In genomic region chrX:96835660-96836289, GRCh38 we compare ENCODE assay signal across 12 cellular contexts. TPM values are rescaled to one million over a fixed set of nuclear protein-coding genes. Genes with fewer than 3 reads are reported as not detected.
DNase-seq lines count a peak whose midpoint lies in the region; ATAC-seq and TF ChIP-seq lines count a peak whose summit lies in the region.
"Had no signal": no experiment of that assay in that cellular context is flagged by ENCODE, and none has a peak within 500 bp of the region (broad histone marks: within the 10 kb centered on the region; RNA-seq: fewer than 3 reads in every experiment).

No MANE protein-coding gene starts in this region.

- H3K27ac ChIP-seq in OCI-LY1 (ENCODE audit: low read depth, low read length, poor library complexity, severe bottlenecking) (peak overlapping the region; percentile 96), GM23248 (no peak overlapping the region), brain microvascular endothelial cell (no peak overlapping the region)

- no peaks in the 10 kb centered on the region for H4K20me1 ChIP-seq in OCI-LY1 (ENCODE audit: insufficient read depth, low read length)
- H4K20me1 ChIP-seq in GM23248 (ENCODE audit: insufficient read depth): no peaks in the 10 kb centered on the region

- H3K36me3 ChIP-seq in OCI-LY1 (ENCODE audit: insufficient read depth, low read length): no peaks in the 10 kb centered on the region
- H3K36me3 ChIP-seq in GM23248 (ENCODE audit: low read depth): no peaks in the 10 kb centered on the region
- H3K36me3 ChIP-seq in brain microvascular endothelial cell (replicated peaks): no peaks in the 10 kb centered on the region

- ATAC-seq in GM18858 (IDR thresholded peaks at IDR 0.05; ENCODE audit: unreplicated experiment) (peak; percentile 83), GM21515 (IDR thresholded peaks at IDR 0.05; ENCODE audit: unreplicated experiment) (peak; percentile 84), HG03045 (IDR thresholded peaks at IDR 0.05; ENCODE audit: unreplicated experiment) (peak; percentile 81)

- H3K4me1 ChIP-seq in OCI-LY1 (ENCODE audit: insufficient read depth, low read length, severe bottlenecking) (peaks cover 54% of the 10 kb centered on the region), GM23248 (ENCODE audit: insufficient read depth) (no peaks in the 10 kb centered on the region)

- in situ Hi-C loops in GM23248 (cut with MboI) (no loop called here), brain microvascular endothelial cell (cut with HindIII; ENCODE audit: low pct_ligation_motif_present, low sequenced_read_pairs) (no loop called here)

- H3K9me3 ChIP-seq in OCI-LY1 (ENCODE audit: low read length): no peaks in the 10 kb centered on the region
- no peaks in the 10 kb centered on the region for H3K9me3 ChIP-seq in GM23248 (ENCODE audit: low read depth)

- H3K4me3 ChIP-seq in OCI-LY1 (ENCODE audit: low read depth, low read length, poor library complexity, severe bottlenecking) (peak overlapping the region; percentile 13), GM23248 (no peak overlapping the region), brain microvascular endothelial cell (ENCODE audit: low read depth, low read length) (no peak overlapping the region)

- H3K9ac ChIP-seq in OCI-LY1 (ENCODE audit: low read length): peak overlapping the region; percentile 25; the same call in 1 of the 2 replicates
- no peak overlapping the region for H3K9ac ChIP-seq in GM23248

- WGBS in GM23248 (ENCODE audit: low coverage in 1 of 2, low lambda C conversion rate in 2 of 2, missing lambda C conversion rate in 2 of 2), 2 experiments: 95 to 99% methylated on average over 5 of the region's 5 CpGs

- DNase-seq in GM23248 (no peak), brain microvascular endothelial cell (no peak), AG08395 (ENCODE audit: low spot score) (no peak), GM10266 (ENCODE audit: extremely low spot score) (no peak)
- DNase-seq: erythroblast, NCI-H1930 had no signal

- H3K4me2 ChIP-seq in OCI-LY1 (ENCODE audit: low read length): peak overlapping the region; percentile 37
- H3K4me2 ChIP-seq in GM23248 (ENCODE audit: unreplicated experiment): no peak overlapping the region

- H3K9me2 ChIP-seq in OCI-LY1 (ENCODE audit: low read depth, low read length) (no peaks in the 10 kb centered on the region), GM23248 (ENCODE audit: insufficient read depth) (no peaks in the 10 kb centered on the region)

- TF ChIP-seq CTCF in OCI-LY1 (IDR thresholded peaks at IDR 0.05; ENCODE audit: low read length) (no peak), brain microvascular endothelial cell (IDR thresholded peaks at IDR 0.05; ENCODE audit: low read depth, low read length, missing control alignments) (no peak), GM10266 (IDR thresholded peaks at IDR 0.05; ENCODE audit: control insufficient read depth, insufficient read depth, low read depth, missing control alignments) (no peak)

- H3K79me2 ChIP-seq in OCI-LY1 (ENCODE audit: insufficient read depth, low read length) (no peaks in the 10 kb centered on the region), GM23248 (ENCODE audit: insufficient read depth) (no peaks in the 10 kb centered on the region)

- H3F3A ChIP-seq in OCI-LY1 (ENCODE audit: insufficient read depth, low read length) (no peaks in the 10 kb centered on the region), GM23248 (ENCODE audit: insufficient read depth) (no peaks in the 10 kb centered on the region)

- H2AFZ ChIP-seq in OCI-LY1 (ENCODE audit: low read length) (no peak overlapping the region), GM23248 (no peak overlapping the region)

- H3K27me3 ChIP-seq in OCI-LY1 (ENCODE audit: insufficient read depth, low read length): no peaks in the 10 kb centered on the region
- H3K27me3 ChIP-seq in GM23248 (replicated peaks; ENCODE audit: insufficient read depth): no peaks in the 10 kb centered on the region
- H3K27me3 ChIP-seq in brain microvascular endothelial cell (replicated peaks): no peaks in the 10 kb centered on the region

RNA-seq across cellular contexts. Expression of gene RPA4, which starts 47.9 kb away (rescaled TPM):
- 0.65 TPM in 1 of 2 replicates, not detected in the other for total RNA-seq in GM23248 (2014; rRNA removed; shearing (Covaris generic))
- polyA plus RNA-seq in GM23248 (2016; fragmentation: Nextera tagmentation; extraction: Ambion mirVana): 0.11 and 0.15 TPM in 2 replicates
- total RNA-seq: myocyte, RPMI7951 had no signal
